ENCODE assay signal across 7 cellular contexts in the genomic region with DNA sequence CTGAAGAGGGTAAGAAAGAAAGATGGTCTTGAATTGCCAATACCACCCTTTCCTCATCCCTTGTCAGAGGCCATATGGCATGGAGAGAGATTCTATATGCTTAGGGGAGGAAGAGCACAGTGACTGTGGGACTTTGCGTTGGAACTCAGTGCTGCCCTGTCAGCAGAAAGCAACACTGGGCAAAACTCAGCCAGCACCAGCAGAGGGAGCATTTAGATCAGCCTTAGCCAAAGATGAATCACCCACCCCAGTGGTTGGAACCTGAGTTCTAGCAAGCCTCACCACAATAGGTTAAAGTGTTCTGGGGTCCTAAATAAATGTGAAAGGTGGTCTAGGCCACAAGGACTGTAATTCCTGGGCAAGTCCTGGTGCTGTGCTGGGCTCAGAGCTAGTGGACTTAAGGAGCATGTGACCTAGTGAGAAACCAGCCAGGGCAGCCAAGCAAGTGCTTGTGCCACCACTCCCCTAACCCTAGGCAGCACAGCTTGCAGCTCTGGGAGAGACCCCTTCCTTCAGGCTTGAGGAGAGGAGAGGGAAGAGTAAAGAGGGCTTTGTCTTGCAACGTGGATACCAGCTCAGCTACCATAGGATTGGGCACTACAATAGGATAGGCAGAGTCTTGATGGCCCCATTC. TPM values are rescaled to one million over a fixed set of nuclear protein-coding genes. Genes with fewer than 3 reads are reported as not detected.
A peak's percentile ranks its signal among the peaks of the same experiment; 100 is the strongest.
DNase-seq lines count a peak whose midpoint lies in the region; ATAC-seq and TF ChIP-seq lines count a peak whose summit lies in the region.

No MANE protein-coding gene starts in this region.

- H3K9me3 Mint-ChIP-seq in activated B cell treated with CpG ODN at 0.5 μM for 24 hours = peaks cover 7% of the 10 kb centered on the region

- intact Hi-C loops in activated B cell treated with CpG ODN at 0.5 μM for 24 hours (cut with micrococcal nuclease) = loop anchor here (1.0 to 2.0 kb wide), 4 partner anchors 30 to 427 kb away; no protein-coding TSS in a partner anchor

- in situ Hi-C loops in KBM-7 (cut with MboI; ENCODE audit: low pct_unique_long_range_greater_than_20kb, low sequenced_read_pairs) = no loop called here

- no peaks in the 10 kb centered on the region for H3K27me3 Mint-ChIP-seq in activated B cell treated with CpG ODN at 0.5 μM for 24 hours

- H3K27ac Mint-ChIP-seq in activated B cell treated with CpG ODN at 0.5 μM for 24 hours = no peak overlapping the region

- POLR2A ChIA-PET in activated B cell treated with CpG ODN at 0.5 μM for 24 hours (lab: Charles Lee) = no interaction called here

- H3K4me3 ChIP-seq in fibroblast of villous mesenchyme (ENCODE audit: low read depth, low read length) = no peak overlapping the region

- H3K36me3 Mint-ChIP-seq in activated B cell treated with CpG ODN at 0.5 μM for 24 hours (ENCODE audit: low read depth) = peaks cover 7% of the 10 kb centered on the region

- TF ChIP-seq CTCF in GM12874 (IDR thresholded peaks at IDR 0.05; ENCODE audit: insufficient read depth, low read depth, low read length) (peak; percentile 76), activated B cell treated with CpG ODN at 0.5 μM for 24 hours (IDR thresholded peaks at IDR 0.05) (no peak), fibroblast of villous mesenchyme (IDR thresholded peaks at IDR 0.05; ENCODE audit: insufficient read depth, low read depth, low read length) (peak; percentile 78)

- H3K4me3 Mint-ChIP-seq in activated B cell treated with CpG ODN at 0.5 μM for 24 hours = no peak overlapping the region

- ATAC-seq in GM21576 (IDR thresholded peaks at IDR 0.05; ENCODE audit: unreplicated experiment) (peak; percentile 77), activated B cell treated with CpG ODN at 0.5 μM for 24 hours (ENCODE audit: low read depth) (peak; percentile 79)

- peaks cover 14% of the 10 kb centered on the region for H3K4me1 Mint-ChIP-seq in activated B cell treated with CpG ODN at 0.5 μM for 24 hours

- peak; percentile 66 for DNase-seq in KBM-7
- no peak for DNase-seq in activated B cell treated with CpG ODN at 0.5 μM for 24 hours
- peak; percentile 59 for DNase-seq in fibroblast of villous mesenchyme (ENCODE audit: low read depth)
- DNase-seq in stimulated activated CD4-positive, alpha-beta T cell treated with anti-CD3 and anti-CD28 coated beads, Interleukin-15, amount 100 ng/mL, for 24 hours = peak; percentile 71
- no peak for DNase-seq in GM19238 (ENCODE audit: insufficient read length, low spot score)

- CTCF ChIA-PET in activated B cell treated with CpG ODN at 0.5 μM for 24 hours (lab: Charles Lee) = interaction anchor here (0.7 to 1.2 kb wide), 5 partner anchors 31 to 427 kb away, joined by 3 read pairs; no protein-coding TSS in a partner anchor

RNA-seq across cellular contexts. Expression of gene BCAT1, which starts 11.4 kb away (rescaled TPM):
- total RNA-seq in activated B cell treated with CpG ODN at 0.5 μM for 24 hours (69.6 and 69.8 TPM in 2 replicates), fibroblast of villous mesenchyme (199 and 229 TPM in 2 replicates)

Comparison
In these comparisons a context has a peak if more than half of its experiments do, and no peak if none do; other contexts are left out.
1. DNase-seq: peak in KBM-7 (single experiment), fibroblast of villous mesenchyme (single experiment) and stimulated activated CD4-positive, alpha-beta T cell treated with anti-CD3 and anti-CD28 coated beads, Interleukin-15, amount 100 ng/mL, for 24 hours (single experiment); none in activated B cell treated with CpG ODN at 0.5 μM for 24 hours (single experiment) and GM19238 (single experiment).